20 cellular contexts compared by ENCODE assay signal in the genomic region with DNA sequence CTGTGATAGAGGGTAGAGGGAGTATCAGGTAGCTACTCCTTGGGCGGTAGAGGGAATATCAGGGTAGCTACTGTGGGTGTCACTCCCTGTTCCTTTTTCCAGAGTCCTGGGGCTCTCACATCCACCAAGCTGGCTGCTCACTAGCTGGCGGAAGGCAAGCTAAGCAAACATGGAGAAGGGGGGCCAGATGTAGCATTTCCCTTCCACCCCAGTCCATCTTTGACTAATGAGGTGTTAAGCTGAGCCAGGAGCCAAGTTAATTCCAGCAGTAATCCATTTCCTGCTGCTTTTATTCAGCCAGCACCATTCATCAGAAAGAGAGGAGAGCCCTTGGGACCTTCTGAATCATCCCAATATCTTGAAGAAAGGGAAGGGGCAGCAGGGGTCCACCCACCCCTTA.
DNase-seq lines count a peak whose midpoint lies in the region; ATAC-seq, FAIRE-seq and TF ChIP-seq lines count a peak whose summit lies in the region.
"Had no signal": no experiment of that assay in that cellular context is flagged by ENCODE, and none has a peak within 500 bp of the region (broad histone marks: within the 10 kb centered on the region; RNA-seq: fewer than 3 reads in every experiment).

No MANE protein-coding gene starts in this region.

- dilution Hi-C loops in IMR-90 (cut with HindIII; ENCODE audit: low sequenced_read_pairs, unreplicated experiment) = no loop called here

- peak overlapping the region; percentile 1; the same call in 1 of the 2 replicates for H2AK5ac ChIP-seq in IMR-90 (ENCODE audit: low read depth, low read length)

- H2BK120ac ChIP-seq in IMR-90 (ENCODE audit: low read depth, low read length) = no peak overlapping the region

- H3K79me2 ChIP-seq in astrocyte (ENCODE audit: insufficient read depth, low read length) (peaks cover 32% of the 10 kb centered on the region), Karpas-422 (ENCODE audit: low read length) (no peaks in the 10 kb centered on the region)

- BruUV-seq in IMR-90 (replicated peaks; lab: Mats Ljungman, UMichigan) = no TSS peak

- H3K9ac ChIP-seq in IMR-90 (ENCODE audit: low read depth, low read length) (no peak overlapping the region), astrocyte (ENCODE audit: low read length) (no peak overlapping the region), Karpas-422 (ENCODE audit: low read length) (no peak overlapping the region)

- H4K8ac ChIP-seq in IMR-90 (ENCODE audit: low read depth in 2 of 2, low read length in 2 of 2) = no peak overlapping the region

- H4K20me1 ChIP-seq in IMR-90 (ENCODE audit: insufficient read depth, low read length) (peaks cover 58% of the 10 kb centered on the region), astrocyte (ENCODE audit: insufficient read depth, low read length) (peaks cover 78% of the 10 kb centered on the region), Karpas-422 (ENCODE audit: insufficient read depth, low read depth, low read length) (peaks cover 18% of the 10 kb centered on the region)

- POLR2A ChIA-PET in IMR-90 (lab: Charles Lee; ENCODE audit: unreplicated experiment) = interaction anchor here (0.6 kb wide), 1 partner anchor 18 kb away, joined by 3 read pairs; no protein-coding TSS in a partner anchor

- H2BK20ac ChIP-seq in IMR-90 (ENCODE audit: low read depth, low read length) = no peak overlapping the region

- no peaks in the 10 kb centered on the region for H3K27me3 Mint-ChIP-seq in CD4-positive, CD25-positive, alpha-beta regulatory T cell
- no peaks in the 10 kb centered on the region for H3K27me3 Mint-ChIP-seq in astrocyte (ENCODE audit: low read depth, unreplicated experiment)
- H3K27me3 Mint-ChIP-seq: activated CD4-positive, alpha-beta memory T cell treated with anti-CD3 and anti-CD28 coated beads for 36 hours; activated naive CD8-positive, alpha-beta T cell treated with anti-CD3 and anti-CD28 coated beads, Interleukin-2, amount 10 ng/mL, durations not matched to agents 7 days and 5 days had no signal

- CTCF ChIA-PET in IMR-90 (lab: Yijun Ruan, JAX) = no interaction called here

- H3K4ac ChIP-seq in IMR-90 (ENCODE audit: low read depth, low read length) = no peak overlapping the region

- no peak overlapping the region for H3K18ac ChIP-seq in IMR-90 (ENCODE audit: low read depth, low read length)

- H4K5ac ChIP-seq in IMR-90 (ENCODE audit: low read depth, low read length) = no peak overlapping the region

- H3K79me1 ChIP-seq in IMR-90 (ENCODE audit: low read depth in 1 of 2, low read length in 2 of 2) = peaks cover 40 to 87% of the 10 kb centered on the region in 2 experiments

- peaks cover 24% of the 10 kb centered on the region for H3K9me1 ChIP-seq in IMR-90 (ENCODE audit: insufficient read depth, low read length)

- H3K27ac ChIP-seq in CD4-positive, CD25-positive, alpha-beta regulatory T cell (ENCODE audit: insufficient read depth, low read length, poor library complexity, severe bottlenecking) = no peak overlapping the region
- H3K27ac ChIP-seq in IMR-90 (ENCODE audit: insufficient read depth, low read length) (no peak overlapping the region), astrocyte (ENCODE audit: low read depth, low read length) (no peak overlapping the region), left lung (no peak overlapping the region), Karpas-422 (ENCODE audit: low read length) (no peak overlapping the region)
- H3K27ac ChIP-seq: cardiac muscle cell, vagina had no signal

- DNase-seq in CD4-positive, CD25-positive, alpha-beta regulatory T cell = no peak
- DNase-seq in IMR-90 (peak; percentile 49), astrocyte (ENCODE audit: low read depth) (peak; percentile 35), left lung (no peak), cerebellar cortex (ENCODE audit: low spot score) (no peak), DMS53 (lab: John Stamatoyannopoulos, UW) (no peak), NCI-H1694 treated with DMSO at 0.1 percent for 48 hours (lab: John Stamatoyannopoulos, UW) (no peak), Karpas-422 (no peak)
- DNase-seq: activated CD4-positive, alpha-beta memory T cell treated with anti-CD3 and anti-CD28 coated beads for 36 hours; activated naive CD8-positive, alpha-beta T cell treated with anti-CD3 and anti-CD28 coated beads, Interleukin-2, amount 10 ng/mL, durations not matched to agents 7 days and 5 days; effector CD4-positive, alpha-beta T cell; GF-D8; hippocampal formation; mucosa of descending colon; NCI-H2171 treated with DMSO at 0.1 percent for 48 hours; NCI-H774; stimulated activated CD4-positive, alpha-beta T cell treated with anti-CD3 and anti-CD28 coated beads, Interleukin-2, amount 100 ng/mL, for 24 hours had no signal

- H3K27ac Mint-ChIP-seq in CD4-positive, CD25-positive, alpha-beta regulatory T cell = peak overlapping the region in 2 of 3 donors; percentile 46 to 60
- H3K27ac Mint-ChIP-seq in astrocyte (ENCODE audit: unreplicated experiment) = no peak overlapping the region
- H3K27ac Mint-ChIP-seq: activated CD4-positive, alpha-beta memory T cell treated with anti-CD3 and anti-CD28 coated beads for 36 hours; activated naive CD8-positive, alpha-beta T cell treated with anti-CD3 and anti-CD28 coated beads, Interleukin-2, amount 10 ng/mL, durations not matched to agents 7 days and 5 days had no signal

- H3K4me3 ChIP-seq in CD4-positive, CD25-positive, alpha-beta regulatory T cell (ENCODE audit: low read depth, low read length) = no peak overlapping the region
- H3K4me3 ChIP-seq in IMR-90 (ENCODE audit: insufficient read depth, low read depth, low read length) (no peak overlapping the region), astrocyte (ENCODE audit: insufficient read depth, low read depth, low read length) (no peak overlapping the region), left lung (no peak overlapping the region), Karpas-422 (ENCODE audit: low read length) (no peak overlapping the region)
- H3K4me3 ChIP-seq: cardiac muscle cell, mucosa of descending colon, vagina had no signal

- TF ChIP-seq RAD21 in IMR-90 (IDR thresholded peaks at IDR 0.05; ENCODE audit: low read length) = no peak

- no peak overlapping the region for H2BK5ac ChIP-seq in IMR-90 (ENCODE audit: low read depth, low read length, poor library complexity, severe bottlenecking)

- H3K4me1 ChIP-seq in CD4-positive, CD25-positive, alpha-beta regulatory T cell (ENCODE audit: control insufficient read depth, insufficient read depth, low read length, poor library complexity, severe bottlenecking) = no peaks in the 10 kb centered on the region
- H3K4me1 ChIP-seq in IMR-90 (ENCODE audit: control insufficient read depth, insufficient read depth, low read length) = peaks cover 18% of the 10 kb centered on the region; the same call in 1 of the 2 replicates
- H3K4me1 ChIP-seq in astrocyte (ENCODE audit: insufficient read depth, low read length) = peaks cover 6% of the 10 kb centered on the region
- peaks cover 3 to 30% of the 10 kb centered on the region in 2 donors for H3K4me1 ChIP-seq in left lung
- peaks cover under 1% of the 10 kb centered on the region for H3K4me1 ChIP-seq in Karpas-422 (ENCODE audit: low read length)

- H3K9me2 ChIP-seq in Karpas-422 (replicated peaks; ENCODE audit: insufficient read depth, low read length) = no peaks in the 10 kb centered on the region

- no peaks in the 10 kb centered on the region for H3K9me3 Mint-ChIP-seq in CD4-positive, CD25-positive, alpha-beta regulatory T cell
- H3K9me3 Mint-ChIP-seq in astrocyte (ENCODE audit: unreplicated experiment) = no peaks in the 10 kb centered on the region
- H3K9me3 Mint-ChIP-seq: activated CD4-positive, alpha-beta memory T cell treated with anti-CD3 and anti-CD28 coated beads for 36 hours; activated naive CD8-positive, alpha-beta T cell treated with anti-CD3 and anti-CD28 coated beads, Interleukin-2, amount 10 ng/mL, durations not matched to agents 7 days and 5 days had no signal

- intact Hi-C loops in IMR-90 (cut with micrococcal nuclease) = loop anchor here (10.0 kb wide), 2 partner anchors 115 to 415 kb away; no protein-coding TSS in a partner anchor
- intact Hi-C loops in left lung (cut with DNase I) = no loop called here

- H3K56ac ChIP-seq in IMR-90 (ENCODE audit: extremely low read depth, insufficient read depth, low read length) = no peak overlapping the region

- H3K4me2 ChIP-seq in IMR-90 (ENCODE audit: low read depth, low read length) = no peak overlapping the region
- H3K4me2 ChIP-seq in astrocyte (ENCODE audit: low read length) = no peak overlapping the region
- H3K4me2 ChIP-seq in Karpas-422 (ENCODE audit: low read depth, low read length, poor library complexity, severe bottlenecking) = no peak overlapping the region

- no peak overlapping the region; the same call in 1 of the 2 replicates for H4K91ac ChIP-seq in IMR-90 (ENCODE audit: insufficient read depth, low read depth, low read length)

- no peak overlapping the region for H2AK9ac ChIP-seq in IMR-90 (replicated peaks; ENCODE audit: low read depth, low read length, poor library complexity)

- no peak for ATAC-seq in CD4-positive, CD25-positive, alpha-beta regulatory T cell (ENCODE audit: low read depth in 2 of 2)
- ATAC-seq in IMR-90 (ENCODE audit: low read depth) (peak; percentile 50), left lung (peak; percentile 36)
- ATAC-seq: mucosa of descending colon had no signal

- H3K14ac ChIP-seq in IMR-90 (replicated peaks; ENCODE audit: low read depth, low read length) = no peak overlapping the region

- peak overlapping the region; percentile 65; the same call in 1 of the 2 replicates for H3K23ac ChIP-seq in IMR-90 (ENCODE audit: low read depth, low read length)

- no peak overlapping the region for H2AFZ ChIP-seq in IMR-90 (replicated peaks; ENCODE audit: low read length, poor library complexity)
- H2AFZ ChIP-seq in astrocyte (ENCODE audit: low read depth, low read length) = no peak overlapping the region
- H2AFZ ChIP-seq in Karpas-422 (ENCODE audit: low read length) = no peak overlapping the region

- in situ Hi-C loops in IMR-90 (cut with MboI; ENCODE audit: low sequenced_read_pairs) = no loop called here

- peaks cover 11 to 17% (median 15%) of the 10 kb centered on the region in 4 donors for H3K4me1 Mint-ChIP-seq in CD4-positive, CD25-positive, alpha-beta regulatory T cell
- H3K4me1 Mint-ChIP-seq in astrocyte (ENCODE audit: low read depth, unreplicated experiment) = peaks cover 39% of the 10 kb centered on the region

- H3K4me3 Mint-ChIP-seq in CD4-positive, CD25-positive, alpha-beta regulatory T cell = no peak overlapping the region
- H3K4me3 Mint-ChIP-seq in astrocyte (ENCODE audit: unreplicated experiment) = no peak overlapping the region
- H3K4me3 Mint-ChIP-seq: activated CD4-positive, alpha-beta memory T cell treated with anti-CD3 and anti-CD28 coated beads for 36 hours; activated naive CD8-positive, alpha-beta T cell treated with anti-CD3 and anti-CD28 coated beads, Interleukin-2, amount 10 ng/mL, durations not matched to agents 7 days and 5 days had no signal

- WGBS in IMR-90 (ENCODE audit: extremely low coverage in 2 of 2, insufficient read length in 1 of 2), 2 experiments = 43% methylated on average over 1 of the region's 2 CpGs; no CpG with 5 or more reads in 1 of the 2 experiments

- FAIRE-seq in astrocyte (lab: Jason Lieb, UNC) = no peak
- FAIRE-seq: GM12891 had no signal

- TF ChIP-seq CTCF in IMR-90 (conservative IDR thresholded peaks at IDR 0.05; ENCODE audit: low read depth, low read length) (no peak), astrocyte (IDR thresholded peaks at IDR 0.05; ENCODE audit: insufficient read depth, low read depth, low read length) (no peak), left lung (IDR thresholded peaks at IDR 0.05) (no peak)

- H3K36me3 Mint-ChIP-seq in CD4-positive, CD25-positive, alpha-beta regulatory T cell = peaks cover 20% of the 10 kb centered on the region
- H3K36me3 Mint-ChIP-seq in astrocyte (ENCODE audit: low read depth, unreplicated experiment) = peaks cover 34% of the 10 kb centered on the region

- H2BK15ac ChIP-seq in IMR-90 (ENCODE audit: low read depth, low read length) = no peak overlapping the region

- no peaks in the 10 kb centered on the region for H3K27me3 ChIP-seq in CD4-positive, CD25-positive, alpha-beta regulatory T cell (ENCODE audit: control insufficient read depth, insufficient read depth, low read length)
- H3K27me3 ChIP-seq in IMR-90 (ENCODE audit: control insufficient read depth, insufficient read depth, low read length) (no peaks in the 10 kb centered on the region), astrocyte (ENCODE audit: insufficient read depth, low read length) (no peaks in the 10 kb centered on the region), left lung (no peaks in the 10 kb centered on the region), Karpas-422 (ENCODE audit: low read length) (no peaks in the 10 kb centered on the region)
- H3K27me3 ChIP-seq: cardiac muscle cell, vagina had no signal

- H3K36me3 ChIP-seq in CD4-positive, CD25-positive, alpha-beta regulatory T cell (ENCODE audit: control insufficient read depth, insufficient read depth, low read length) = peaks cover 16% of the 10 kb centered on the region
- H3K36me3 ChIP-seq in IMR-90 (ENCODE audit: control insufficient read depth, insufficient read depth, low read length) (peaks cover 14% of the 10 kb centered on the region), astrocyte (ENCODE audit: insufficient read depth, low read length) (no peaks in the 10 kb centered on the region), left lung (peaks cover 0 to 49% of the 10 kb centered on the region in 2 donors), Karpas-422 (ENCODE audit: insufficient read depth, low read length) (no peaks in the 10 kb centered on the region)

- no peaks in the 10 kb centered on the region for H3K9me3 ChIP-seq in CD4-positive, CD25-positive, alpha-beta regulatory T cell (ENCODE audit: control insufficient read depth in 2 of 2, low read length in 2 of 2)
- H3K9me3 ChIP-seq in IMR-90 (ENCODE audit: control insufficient read depth, insufficient read depth, low read length) = no peaks in the 10 kb centered on the region
- H3K9me3 ChIP-seq in astrocyte (ENCODE audit: insufficient read depth, low read depth, low read length) = no peaks in the 10 kb centered on the region
- H3K9me3 ChIP-seq in left lung = no peaks in the 10 kb centered on the region
- no peaks in the 10 kb centered on the region for H3K9me3 ChIP-seq in Karpas-422 (ENCODE audit: low read length)
- H3K9me3 ChIP-seq: mucosa of descending colon, vagina had no signal

- no peak for TF ChIP-seq POLR2A in IMR-90 (IDR thresholded peaks at IDR 0.05; ENCODE audit: low read depth, low read length)

Comparison
In these comparisons a context has a peak if more than half of its experiments do, and no peak if none do; other contexts are left out.
1. ATAC-seq: peak in IMR-90 (single experiment) and left lung (single experiment); none in CD4-positive, CD25-positive, alpha-beta regulatory T cell (0 of 2).
2. DNase-seq: peak in IMR-90 (single experiment) and astrocyte (single experiment); none in CD4-positive, CD25-positive, alpha-beta regulatory T cell (0 of 3), left lung (0 of 2), cerebellar cortex (single experiment), DMS53 (single experiment), NCI-H1694 treated with DMSO at 0.1 percent for 48 hours (single experiment) and Karpas-422 (single experiment).